Comparison of ENCODE assay signal across 24 cellular contexts in the genomic region with DNA sequence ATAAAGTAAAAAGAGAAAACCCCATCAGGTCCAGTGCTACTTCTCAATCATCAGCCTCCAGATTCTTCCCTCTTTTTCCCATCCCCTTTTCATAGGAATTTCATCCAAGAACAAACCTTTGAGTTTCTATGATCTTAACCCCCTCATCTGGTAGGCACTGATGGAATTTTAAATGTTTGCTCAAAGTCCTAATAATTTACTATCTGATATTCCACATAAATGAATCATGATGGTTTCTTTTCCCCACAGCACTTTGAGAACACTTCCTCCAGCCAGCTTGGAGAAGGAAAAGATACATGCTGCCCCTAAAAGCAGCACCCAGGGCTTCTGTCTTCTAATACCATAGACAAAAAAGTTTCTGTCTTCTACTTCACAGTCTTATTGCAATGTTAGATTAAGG. TPM values are rescaled to one million over a fixed set of nuclear protein-coding genes. Genes with fewer than 3 reads are reported as not detected.
DNase-seq lines count a peak whose midpoint lies in the region; ATAC-seq, FAIRE-seq and TF ChIP-seq lines count a peak whose summit lies in the region.
"Had no signal": no experiment of that assay in that cellular context is flagged by ENCODE, and none has a peak within 500 bp of the region (broad histone marks: within the 10 kb centered on the region; RNA-seq: fewer than 3 reads in every experiment).

No MANE protein-coding gene starts in this region.

- no peaks in the 10 kb centered on the region for H4K20me1 ChIP-seq in H9 (ENCODE audit: control insufficient read depth, insufficient read depth, insufficient read length)

- H3K4ac ChIP-seq in H9 (ENCODE audit: low read depth, low read length) = no peak overlapping the region

- no peak for FAIRE-seq in A549 (lab: Jason Lieb, UNC)

- H2AFZ ChIP-seq in H9 (ENCODE audit: low read length) = no peak overlapping the region

- intact Hi-C loops in Calu3 (cut with micrococcal nuclease; ENCODE audit: unreplicated experiment) = loop anchor here (5.0 kb wide), 1 partner anchor 343 kb away; no protein-coding TSS in a partner anchor

- peak; percentile 43; a peak in 3 of 6 replicates for ATAC-seq in A549
- ATAC-seq: stimulated activated naive CD8-positive, alpha-beta T cell treated with anti-CD3 and anti-CD28 coated beads, Interleukin-15, Interleukin-2, amounts not matched to agents 100 U/mL and 50 U/mL, for 24 hours had no signal

- H3K18ac ChIP-seq in H9 (ENCODE audit: insufficient read length, low read depth, low read length) = no peak overlapping the region

- H3K4me1 ChIP-seq in A549 (peaks cover 45% of the 10 kb centered on the region), H9 (ENCODE audit: insufficient read depth, low read length) (no peaks in the 10 kb centered on the region)
- H3K4me1 ChIP-seq: breast epithelium, prostate gland had no signal

- H4K5ac ChIP-seq in H9 (ENCODE audit: insufficient read length, low read depth, low read length) = no peak overlapping the region

- no peaks in the 10 kb centered on the region for H3K4me1 Mint-ChIP-seq in H9
- H3K4me1 Mint-ChIP-seq in Calu3 (ENCODE audit: low read depth, unreplicated experiment) = peaks cover 13% of the 10 kb centered on the region
- H3K4me1 Mint-ChIP-seq: activated naive CD4-positive, alpha-beta T cell treated with anti-CD3 and anti-CD28 coated beads, Interleukin-2, amount 50 U/mL, for 24 hours had no signal

- H3K27me3 ChIP-seq in H9 (ENCODE audit: insufficient read depth, low read length) = no peaks in the 10 kb centered on the region
- H3K27me3 ChIP-seq: breast epithelium, heart left ventricle had no signal

- TF ChIP-seq POLR2A in A549 (IDR thresholded peaks at IDR 0.05; ENCODE audit: low read length) = no peak

- H3K27me3 Mint-ChIP-seq in H9 (ENCODE audit: low read depth) (no peaks in the 10 kb centered on the region; the same call in 1 of the 2 replicates), Calu3 (ENCODE audit: unreplicated experiment) (no peaks in the 10 kb centered on the region)

- no peaks in the 10 kb centered on the region for H3K23me2 ChIP-seq in H9 (ENCODE audit: insufficient read length, low read depth, low read length, poor library complexity, severe bottlenecking)

- H2AK5ac ChIP-seq in H9 (ENCODE audit: insufficient read length, low read length) = no peak overlapping the region

- H3K27ac ChIP-seq in A549 = peak overlapping the region; percentile 78 to 79
- no peak overlapping the region for H3K27ac ChIP-seq in H9 (ENCODE audit: insufficient read length, low read depth, low read length)
- peak overlapping the region; percentile 25 for H3K27ac ChIP-seq in epithelial cell of prostate
- no peak overlapping the region for H3K27ac ChIP-seq in coronary artery
- H3K27ac ChIP-seq: breast epithelium, HL-60, prostate gland, thoracic aorta had no signal

- TF ChIP-seq CTCF in A549 (IDR thresholded peaks at IDR 0.05) (no peak), H9 (conservative IDR thresholded peaks at IDR 0.05) (no peak), coronary artery (IDR thresholded peaks at IDR 0.05) (no peak), Calu3 (IDR thresholded peaks at IDR 0.05; ENCODE audit: unreplicated experiment) (no peak)

- H3K36me3 Mint-ChIP-seq in H9 (ENCODE audit: insufficient read depth in 1 of 3, low read depth in 3 of 3) (peaks cover 13 to 27% (median 16%) of the 10 kb centered on the region in 3 experiments), Calu3 (ENCODE audit: insufficient read depth, unreplicated experiment) (peaks cover 9% of the 10 kb centered on the region)

- no peak overlapping the region for H2BK5ac ChIP-seq in H9 (ENCODE audit: insufficient read length, low read length)

- H3K56ac ChIP-seq in H9 (ENCODE audit: insufficient read length, low read depth, low read length) = no peak overlapping the region

- BruUV-seq in Calu3 (replicated peaks; lab: Mats Ljungman, UMichigan) = no TSS peak

- H3K79me2 ChIP-seq in H9 (ENCODE audit: insufficient read depth, low read length) = no peaks in the 10 kb centered on the region

- H3T11ph ChIP-seq in H9 (ENCODE audit: low read length) = peak overlapping the region; percentile 17

- H2BK15ac ChIP-seq in H9 (ENCODE audit: low read depth, low read length) = no peak overlapping the region

- no peak overlapping the region for H2BK20ac ChIP-seq in H9 (ENCODE audit: low read depth, low read length, poor library complexity, severe bottlenecking)

- POLR2A ChIA-PET in A549 (lab: Yijun Ruan, JAX) = interaction anchor here (0.9 to 1.5 kb wide), 2 partner anchors 19 to 20 kb away, joined by 4 to 5 read pairs; a partner anchor contains a TSS
- POLR2A ChIA-PET in HEK293T (lab: Yijun Ruan, JAX) = no interaction called here

- H3K4me3 Mint-ChIP-seq in H9 = no peak overlapping the region
- H3K4me3 Mint-ChIP-seq in Calu3 (ENCODE audit: low read depth, unreplicated experiment) = no peak overlapping the region
- H3K4me3 Mint-ChIP-seq: activated CD4-positive, alpha-beta memory T cell treated with anti-CD3 and anti-CD28 coated beads for 36 hours; activated naive CD4-positive, alpha-beta T cell treated with anti-CD3 and anti-CD28 coated beads, Interleukin-2, amount 50 U/mL, for 24 hours had no signal

- H3K9me3 Mint-ChIP-seq in H9 (peaks cover 29 to 30% of the 10 kb centered on the region in 2 experiments), Calu3 (ENCODE audit: low read depth, unreplicated experiment) (peaks cover 11% of the 10 kb centered on the region)

- DNase-seq in A549 (ENCODE audit: low read depth in 1 of 2, low spot score in 1 of 2) = peak in 1 of 2 experiments; percentile 31
- no peak for DNase-seq in H9
- no peak for DNase-seq in epithelial cell of prostate (ENCODE audit: low read depth, low spot score)
- DNase-seq in renal cortical epithelial cell (ENCODE audit: low read depth) = peak; percentile 42
- no peak for DNase-seq in coronary artery (ENCODE audit: low spot score)
- DNase-seq in GM19238 (ENCODE audit: insufficient read length, low spot score) = no peak
- no peak for DNase-seq in Calu3
- no peak for DNase-seq in HEK293T (ENCODE audit: extremely low spot score)
- DNase-seq: activated CD4-positive, alpha-beta memory T cell treated with anti-CD3 and anti-CD28 coated beads for 36 hours; activated CD4-positive, CD25-positive, alpha-beta regulatory T cell treated with anti-CD3 and anti-CD28 coated beads, Interleukin-2, amount 50 U/mL, for 72 hours; activated CD8-positive, alpha-beta memory T cell treated with anti-CD3 and anti-CD28 coated beads, Interleukin-2, amount 50 U/mL, for 48 hours; amygdala; effector CD8-positive, alpha-beta T cell; foreskin fibroblast; HCEC 1CT; heart left ventricle; mesendoderm; NCI-H524; stimulated activated naive CD8-positive, alpha-beta T cell treated with anti-CD3 and anti-CD28 coated beads, Interleukin-15, Interleukin-2, amounts not matched to agents 100 U/mL and 50 U/mL, for 24 hours had no signal

- H3K4me2 ChIP-seq in A549 = peak overlapping the region; percentile 77
- no peak overlapping the region for H3K4me2 ChIP-seq in H9 (ENCODE audit: insufficient read depth, insufficient read length, low read length)

- no peak for TF ChIP-seq RAD21 in A549 (conservative IDR thresholded peaks at IDR 0.05 in 1 of 2, IDR thresholded peaks at IDR 0.05 in 1 of 2)

- no peak overlapping the region for H2BK12ac ChIP-seq in H9 (ENCODE audit: insufficient read length, low read depth, low read length)

- no peak overlapping the region for H4K91ac ChIP-seq in H9 (ENCODE audit: insufficient read length, low read depth, low read length)

- H3K14ac ChIP-seq in H9 (ENCODE audit: insufficient read depth, low read length) = no peak overlapping the region

- H3K9ac ChIP-seq in H9 (ENCODE audit: extremely low read depth, insufficient read length, low read length) = no peak overlapping the region

- H3K27ac Mint-ChIP-seq in H9 = no peak overlapping the region
- H3K27ac Mint-ChIP-seq in Calu3 (ENCODE audit: unreplicated experiment) = no peak overlapping the region
- H3K27ac Mint-ChIP-seq: activated CD4-positive, alpha-beta memory T cell treated with anti-CD3 and anti-CD28 coated beads for 36 hours; activated naive CD4-positive, alpha-beta T cell treated with anti-CD3 and anti-CD28 coated beads, Interleukin-2, amount 50 U/mL, for 24 hours had no signal

- TF ChIP-seq EP300 in A549 (IDR thresholded peaks at IDR 0.05) = no peak

- no peaks in the 10 kb centered on the region for H3K79me1 ChIP-seq in H9 (ENCODE audit: insufficient read depth, low read depth, low read length, poor library complexity, severe bottlenecking)

- H4K8ac ChIP-seq in H9 (replicated peaks; ENCODE audit: insufficient read length, low read depth, low read length) = no peak overlapping the region

- H2BK120ac ChIP-seq in H9 (ENCODE audit: low read depth, low read length, poor library complexity, severe bottlenecking) = no peak overlapping the region

- CTCF ChIA-PET in A549 (lab: Yijun Ruan, JAX) = interaction anchor here (1.2 to 1.6 kb wide), 4 partner anchors 24 to 226 kb away, joined by 3 to 4 read pairs (median 3); no protein-coding TSS in a partner anchor
- CTCF ChIA-PET in Calu3 (lab: Charles Lee) = interaction anchor here (0.6 to 1.0 kb wide), 2 partner anchors 32 to 262 kb away, joined by 3 read pairs; no protein-coding TSS in a partner anchor
- CTCF ChIA-PET in HEK293T (lab: Yijun Ruan, JAX) = interaction anchor here (1.4 kb wide), 1 partner anchor 89 kb away, joined by 4 read pairs; no protein-coding TSS in a partner anchor

- H3K4me3 ChIP-seq in A549 (peak overlapping the region; percentile 33; the same call in 2 of the 3 replicates), coronary artery (no peak overlapping the region)
- H3K4me3 ChIP-seq: breast epithelium, prostate gland, thoracic aorta had no signal

- H3K9me3 ChIP-seq in A549 (peaks cover 16% of the 10 kb centered on the region; the same call in 2 of the 3 replicates), H9 (ENCODE audit: control insufficient read depth, low read depth, low read length) (no peaks in the 10 kb centered on the region)
- H3K9me3 ChIP-seq: prostate gland had no signal

- H3K23ac ChIP-seq in H9 (ENCODE audit: insufficient read length, low read depth, low read length) = no peak overlapping the region

TF ChIP-seq in A549, 52 proteins besides CTCF, POLR2A, EP300 and RAD21:
- TF ChIP-seq GATA3 (IDR thresholded peaks at IDR 0.05; ENCODE audit: borderline replicate concordance) = peak; percentile 57; the same call in 1 of the 2 replicates
- TF ChIP-seq ESRRA (IDR thresholded peaks at IDR 0.05; ENCODE audit: borderline replicate concordance, low read length) = no peak

TF ChIP-seq in HEK293T, 16 proteins besides CTCF, POLR2A, EP300 and RAD21 (continues in another document):
- TF ChIP-seq HDGF (IDR thresholded peaks at IDR 0.05; ENCODE audit: borderline replicate concordance) (no peak), SUZ12 (IDR thresholded peaks at IDR 0.05) (no peak), ARNT (IDR thresholded peaks at IDR 0.05) (no peak), ZNF384 (IDR thresholded peaks at IDR 0.05) (no peak), L3MBTL2 (conservative IDR thresholded peaks at IDR 0.05) (no peak)

RNA-seq across cellular contexts. Expression of a gene that starts 19.4 kb away (rescaled TPM):
- polyA plus RNA-seq in A549 (2011; rRNA removed) = 8.3 and 11.2 TPM in 2 replicates
- polyA plus RNA-seq in A549 (2012; cell fraction: cytosol; rRNA removed) = 2.1 and 2.2 TPM in 2 replicates
- polyA plus RNA-seq in A549 (2012; cell fraction: nucleus; rRNA removed) = 0.80 and 1.2 TPM in 2 replicates
- 8.1 to 9.8 TPM (median 9.7 TPM) in 3 replicates for polyA plus RNA-seq in A549 (2017; fragmentation: RNase III; extraction: RNeasy Plus Mini Kit Qiagen cat#74134 plus additional on column Dnase treatment)
- polyA minus RNA-seq in A549 (2011; rRNA and poly(A)+ RNA removed) = 7.9 and 11.7 TPM in 2 replicates
- 6.8 and 7.5 TPM in 2 replicates for total RNA-seq in H9 (2021)
- total RNA-seq in renal cortical epithelial cell = 12.3 and 34.6 TPM in 2 replicates
- 9.9 and 10.0 TPM in 2 replicates for total RNA-seq in Calu3 (2022)

Comparison
In these comparisons a context has a peak if more than half of its experiments do, and no peak if none do; other contexts are left out.
1. H3K27ac ChIP-seq: peak in A549 (2 of 2) and epithelial cell of prostate (single experiment); none in H9 (single experiment) and coronary artery (0 of 2).